In the genomic region with DNA sequence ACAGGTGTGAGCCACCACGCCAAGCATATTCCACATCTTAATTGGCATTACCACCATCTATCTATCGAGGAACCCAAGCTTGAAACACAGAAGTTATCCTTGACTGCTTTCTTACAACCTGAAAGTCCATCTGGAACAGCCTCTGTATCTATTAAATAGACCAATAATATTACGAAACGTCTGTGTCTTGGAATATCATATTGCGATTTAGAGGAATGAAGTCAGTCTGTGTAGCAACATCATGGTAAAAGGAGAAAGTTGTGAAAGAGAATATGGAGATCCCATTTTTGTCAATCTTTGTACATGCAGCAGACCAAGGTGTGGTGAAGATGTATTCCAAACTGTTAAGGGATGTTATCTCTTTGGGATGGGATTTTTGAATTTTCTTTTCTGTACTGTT, we compare ENCODE assay signal across 30 cellular contexts.
"Had no signal": no experiment of that assay in that cellular context is flagged by ENCODE, and none has a peak within 500 bp of the region (broad histone marks: within the 10 kb centered on the region; RNA-seq: fewer than 3 reads in every experiment).

No MANE protein-coding gene starts in this region.

- H3K9me3 ChIP-seq: breast epithelium, esophagus muscularis mucosa, ovary, sigmoid colon, stomach, thyroid gland, upper lobe of left lung had no signal

- H3K4me2 ChIP-seq: smooth muscle cell had no signal

- DNase-seq: activated CD4-positive, alpha-beta memory T cell treated with anti-CD3 and anti-CD28 coated beads for 36 hours; activated CD4-positive, alpha-beta T cell treated with anti-CD3 and anti-CD28 coated beads, Interleukin-2, amount 10 ng/mL, durations not matched to agents 24 days and 14 days; activated CD4-positive, CD25-positive, alpha-beta regulatory T cell treated with anti-CD3 and anti-CD28 coated beads, Interleukin-2, amount 50 U/mL, for 72 hours; activated CD8-positive, alpha-beta memory T cell treated with anti-CD3 and anti-CD28 coated beads, Interleukin-2, amount 50 U/mL, for 4 hours; activated gamma-delta T cell treated with Interleukin-2 at 50 U/mL for 16 hours; activated naive CD4-positive, alpha-beta T cell treated with anti-CD3 and anti-CD28 coated beads, Interleukin-2, amount 50 U/mL, for 16 hours; activated T-cell treated with anti-CD3 and anti-CD28 coated beads, Interleukin-2, amount 50 U/mL, for 1 hour; central memory CD4-positive, alpha-beta T cell; dermis blood vessel endothelial cell; effector CD4-positive, alpha-beta T cell; foreskin keratinocyte; islet precursor cell; left cardiac atrium; left ventricle myocardium superior; naive B cell; nephron progenitor cell; ovary; retina; sigmoid colon; stimulated activated CD4-positive, alpha-beta T cell treated with anti-CD3 and anti-CD28 coated beads, Interleukin-1b, Interleukin-23, amount 100 ng/mL, for 48 hours; stimulated activated CD4-positive, alpha-beta T cell treated with anti-CD3 and anti-CD28 coated beads, Interleukin-4, amount 100 ng/mL, for 4 hours; stimulated activated naive B cell treated with anti-CD40 and anti-IgM and Interleukin-4, amounts not matched to agents 10 μg/mL and 1 μg/mL and 100 μg/mL, for 72 hours; stomach; SW 1271; T-helper 9 cell; thyroid gland; upper lobe of left lung had no signal

- H3K27me3 ChIP-seq: breast epithelium, esophagus muscularis mucosa, foreskin keratinocyte, ovary, sigmoid colon, stomach, thyroid gland, upper lobe of left lung had no signal

- H3K27ac ChIP-seq: breast epithelium, esophagus muscularis mucosa, foreskin keratinocyte, ovary, sigmoid colon, stomach, thyroid gland, upper lobe of left lung had no signal

- H3K4me1 ChIP-seq: breast epithelium, esophagus muscularis mucosa, sigmoid colon, stomach, thyroid gland, upper lobe of left lung had no signal

- ATAC-seq: foreskin keratinocyte; left cardiac atrium; left ventricle myocardium superior; stimulated activated naive B cell treated with anti-CD40 and anti-IgM and Interleukin-4, amounts not matched to agents 10 μg/mL and 1 μg/mL and 100 μg/mL, for 72 hours had no signal

- H3K36me3 ChIP-seq: breast epithelium, esophagus muscularis mucosa, ovary, sigmoid colon, stomach, thyroid gland, upper lobe of left lung had no signal

- H3K4me3 ChIP-seq: breast epithelium, esophagus muscularis mucosa, ovary, sigmoid colon, smooth muscle cell, stomach, thyroid gland, upper lobe of left lung had no signal
